In genomic region chr12:53274445-53274844, GRCh38 we compare ENCODE assay signal across 1 cellular context.
TF ChIP-seq lines count a peak whose summit lies in the region.

No MANE protein-coding gene starts in this region.

TF ChIP-seq in HCT116, 20 proteins besides CTCF, POLR2A, EP300 and RAD21 (continued from another document):
- TF ChIP-seq EZH2 (IDR thresholded peaks at IDR 0.05), result no peak
